Comparison of ENCODE assay signal across 9 cellular contexts in the genomic region with DNA sequence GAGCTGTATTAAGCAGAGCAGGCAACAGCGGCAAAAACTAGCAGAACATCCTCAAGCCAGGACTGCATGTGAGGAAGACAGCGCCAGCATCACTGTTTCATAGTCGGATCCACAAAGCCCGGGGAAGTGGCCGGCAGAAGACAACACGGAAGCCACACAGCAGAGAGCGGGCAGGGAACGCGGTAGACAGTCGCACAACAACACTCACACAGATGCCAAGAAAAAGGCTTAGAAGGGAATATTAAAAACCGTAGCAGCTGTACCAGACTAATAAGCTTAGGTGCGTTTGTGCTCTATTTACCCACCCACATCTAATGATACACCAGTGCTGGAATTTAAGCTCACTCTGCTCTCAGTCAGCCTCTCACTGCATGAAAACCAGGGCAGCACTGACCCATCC. TPM values are rescaled to one million over a fixed set of nuclear protein-coding genes. Genes with fewer than 3 reads are reported as not detected.
DNase-seq lines count a peak whose midpoint lies in the region; ATAC-seq and TF ChIP-seq lines count a peak whose summit lies in the region.
"Had no signal": no experiment of that assay in that cellular context is flagged by ENCODE, and none has a peak within 500 bp of the region (broad histone marks: within the 10 kb centered on the region; RNA-seq: fewer than 3 reads in every experiment).

No MANE protein-coding gene starts in this region.

- no peaks in the 10 kb centered on the region for H3K9me3 Mint-ChIP-seq in stimulated activated naive CD8-positive, alpha-beta T cell treated with anti-CD3 and anti-CD28 coated beads, Interleukin-15, Interleukin-2, amounts not matched to agents 100 ng/mL and 50 ng/mL, for 24 hours

- H3K4me1 ChIP-seq in mucosa of descending colon (ENCODE audit: low read depth) (peaks cover 23% of the 10 kb centered on the region), aorta (ENCODE audit: control insufficient read depth in 1 of 2, insufficient read depth in 2 of 2, low read length in 2 of 2) (no peaks in the 10 kb centered on the region)

- ATAC-seq in stimulated activated naive CD8-positive, alpha-beta T cell treated with anti-CD3 and anti-CD28 coated beads, Interleukin-15, Interleukin-2, amounts not matched to agents 100 U/mL and 50 U/mL, for 24 hours = no peak
- ATAC-seq in mucosa of descending colon = peak; percentile 65
- ATAC-seq in aorta (ENCODE audit: low FRiP score) = peak; percentile 3

- H3K27ac ChIP-seq in aorta (ENCODE audit: low read depth in 1 of 2, low read length in 2 of 2) = no peak overlapping the region
- H3K27ac ChIP-seq: cardiac muscle cell had no signal

- H3K4me3 ChIP-seq in cardiac fibroblast (replicated peaks in 1 of 2; ENCODE audit: low read depth in 2 of 2, low read length in 2 of 2) (peak overlapping the region; percentile 17 to 39), mucosa of descending colon (no peak overlapping the region), aorta (ENCODE audit: low read length in 2 of 2) (no peak overlapping the region)
- H3K4me3 ChIP-seq: cardiac muscle cell had no signal

- H3K9me3 ChIP-seq in mucosa of descending colon (no peaks in the 10 kb centered on the region), aorta (ENCODE audit: control insufficient read depth, low read length) (no peaks in the 10 kb centered on the region)

- H3K4me3 Mint-ChIP-seq in stimulated activated naive CD8-positive, alpha-beta T cell treated with anti-CD3 and anti-CD28 coated beads, Interleukin-15, Interleukin-2, amounts not matched to agents 100 ng/mL and 50 ng/mL, for 24 hours = peak overlapping the region; percentile 47

- intact Hi-C loops in mucosa of descending colon (cut with DNase I, micrococcal nuclease) (no loop called here), aorta (cut with DNase I) (no loop called here)

- H3K27ac Mint-ChIP-seq in stimulated activated naive CD8-positive, alpha-beta T cell treated with anti-CD3 and anti-CD28 coated beads, Interleukin-15, Interleukin-2, amounts not matched to agents 100 ng/mL and 50 ng/mL, for 24 hours = peak overlapping the region; percentile 11

- peaks cover 23% of the 10 kb centered on the region for H3K4me1 Mint-ChIP-seq in stimulated activated naive CD8-positive, alpha-beta T cell treated with anti-CD3 and anti-CD28 coated beads, Interleukin-15, Interleukin-2, amounts not matched to agents 100 ng/mL and 50 ng/mL, for 24 hours (ENCODE audit: low read depth)

- no peaks in the 10 kb centered on the region for H3K27me3 ChIP-seq in aorta (ENCODE audit: control insufficient read depth in 1 of 2, insufficient read depth in 2 of 2, low read length in 1 of 2)
- H3K27me3 ChIP-seq: cardiac muscle cell had no signal

- H3K36me3 ChIP-seq in mucosa of descending colon (ENCODE audit: low read depth) (no peaks in the 10 kb centered on the region), aorta (ENCODE audit: control insufficient read depth in 1 of 2, insufficient read depth in 2 of 2, low read length in 1 of 2) (no peaks in the 10 kb centered on the region)
- H3K36me3 ChIP-seq: cardiac muscle cell had no signal

- TF ChIP-seq CTCF in cardiac fibroblast (IDR thresholded peaks at IDR 0.05; ENCODE audit: low read depth, low read length) (no peak), mucosa of descending colon (IDR thresholded peaks at IDR 0.05) (no peak)

- H3K27me3 Mint-ChIP-seq in stimulated activated naive CD8-positive, alpha-beta T cell treated with anti-CD3 and anti-CD28 coated beads, Interleukin-15, Interleukin-2, amounts not matched to agents 100 ng/mL and 50 ng/mL, for 24 hours = peaks cover 8% of the 10 kb centered on the region

- 11 to 18% methylated on average over 12 of the region's 12 CpGs for WGBS in aorta, 2 donors

- DNase-seq in stimulated activated naive CD8-positive, alpha-beta T cell treated with anti-CD3 and anti-CD28 coated beads, Interleukin-15, Interleukin-2, amounts not matched to agents 100 U/mL and 50 U/mL, for 24 hours = no peak
- DNase-seq in cardiac fibroblast (ENCODE audit: low read depth in 2 of 2) = no peak
- DNase-seq in mucosa of descending colon = no peak
- DNase-seq in aorta = no peak
- DNase-seq in NCI-H187 treated with DMSO at 0.1 percent for 48 hours (lab: John Stamatoyannopoulos, UW) = no peak
- DNase-seq in NCI-H2196 treated with DMSO at 0.1 percent for 48 hours (lab: John Stamatoyannopoulos, UW; ENCODE audit: unreplicated experiment) = no peak
- DNase-seq in SW480 (ENCODE audit: low spot score) = no peak

- no peaks in the 10 kb centered on the region for H3K36me3 Mint-ChIP-seq in stimulated activated naive CD8-positive, alpha-beta T cell treated with anti-CD3 and anti-CD28 coated beads, Interleukin-15, Interleukin-2, amounts not matched to agents 100 ng/mL and 50 ng/mL, for 24 hours (ENCODE audit: low read depth)

RNA-seq across cellular contexts. Expression of a gene that starts 16.0 kb away (rescaled TPM):
- total RNA-seq in mucosa of descending colon (10 to 100 TPM; 32.4 to 56.4 (median 42.9) TPM), aorta (10 to 100 TPM; 10.8 to 25.9 TPM)
- polyA plus RNA-seq in aorta = 10 to 100 TPM in 1 of 2 donors, 1 to 10 TPM in 1; 7.0 to 14.3 TPM

RNA-seq across cellular contexts. Expression of a gene that starts 16.3 kb away (rescaled TPM):
- 1 to 10 TPM; 1.2 to 1.3 (median 1.2) TPM for total RNA-seq in mucosa of descending colon
- under 1 TPM in 1 of 2 donors, not detected in 1; 0.13 TPM for total RNA-seq in aorta
- not detected for polyA plus RNA-seq in aorta
- total RNA-seq: cardiac muscle cell had no signal

Comparison
In these comparisons a context has a peak if more than half of its experiments do, and no peak if none do; other contexts are left out.
1. H3K4me3 ChIP-seq: peak in cardiac fibroblast (2 of 2); none in mucosa of descending colon (single experiment) and aorta (0 of 2).